ENCODE assay signal across 27 cellular contexts in the genomic region with DNA sequence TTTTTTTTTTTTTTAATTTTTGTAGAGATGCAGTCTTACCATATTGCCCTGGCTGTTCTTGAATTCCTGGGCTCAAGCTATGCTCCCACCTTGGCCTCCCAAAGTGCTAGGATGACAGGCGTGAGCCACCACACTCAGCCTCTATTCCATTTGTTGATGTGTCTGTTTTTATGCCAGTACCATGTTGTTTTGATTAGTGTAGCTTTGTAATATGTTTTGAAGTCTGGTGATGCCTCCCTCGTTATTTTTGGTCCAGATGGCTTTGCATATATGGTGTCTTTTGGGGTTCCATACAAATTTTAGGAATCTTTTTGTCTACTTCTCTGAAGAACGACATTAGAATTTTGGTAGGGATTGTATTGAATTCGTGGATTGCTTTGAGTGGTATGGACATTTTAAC.
"Had no signal": no experiment of that assay in that cellular context is flagged by ENCODE, and none has a peak within 500 bp of the region (broad histone marks: within the 10 kb centered on the region; RNA-seq: fewer than 3 reads in every experiment).

No MANE protein-coding gene starts in this region.

- H3K36me3 ChIP-seq: stomach, suprapubic skin, thoracic aorta, thyroid gland, tibial artery, tibial nerve, transverse colon, upper lobe of left lung, upper lobe of right lung, uterus, vagina had no signal

- H3K9me3 ChIP-seq: testis, thoracic aorta, thyroid gland, upper lobe of right lung, uterus, vagina had no signal

- H3K4me3 ChIP-seq: stomach, suprapubic skin, testis, thoracic aorta, thyroid gland, tibial artery, tibial nerve, transverse colon, upper lobe of left lung, upper lobe of right lung, uterus, vagina had no signal

- H3K4me1 ChIP-seq: stomach, suprapubic skin, testis, thyroid gland, tibial artery, tibial nerve, transverse colon, upper lobe of left lung, upper lobe of right lung, uterus, vagina had no signal

- H3K27me3 ChIP-seq: stomach, suprapubic skin, testis, thyroid gland, tibial artery, tibial nerve, transverse colon, upper lobe of left lung, upper lobe of right lung, uterus, vagina had no signal

- FAIRE-seq: urothelium cell line had no signal

- H3K27ac ChIP-seq: stomach, suprapubic skin, testis, thoracic aorta, thyroid gland, tibial artery, tibial nerve, transverse colon, upper lobe of left lung, upper lobe of right lung, uterus, vagina had no signal

- DNase-seq: stimulated activated CD4-positive, alpha-beta T cell treated with anti-CD3 and anti-CD28 coated beads, Interleukin-2, amount 100 ng/mL, for 48 hours; stimulated activated CD4-positive, alpha-beta T cell treated with anti-CD3 and anti-CD28 coated beads, Interleukin-4, amount 100 ng/mL, for 1 hour; stimulated activated CD4-positive, alpha-beta T cell treated with anti-CD3 and anti-CD28 coated beads, Interleukin-4, amount 100 ng/mL, for 24 hours; stimulated activated CD4-positive, alpha-beta T cell treated with anti-CD3 and anti-CD28 coated beads, Interleukin-4, amount 100 ng/mL, for 4 hours; stimulated activated CD8-positive, alpha-beta memory T cell treated with anti-CD3 and anti-CD28 coated beads, Interleukin-4, amount 100 ng/mL, for 48 hours; stimulated activated naive B cell treated with anti-CD40 and anti-IgM and Interleukin-4, amounts not matched to agents 10 μg/mL and 1 μg/mL and 100 μg/mL, for 72 hours; stimulated activated naive CD4-positive, alpha-beta T cell; stimulated activated naive CD4-positive, alpha-beta T cell treated with Interleukin-2 at 50 U/mL for 16 hours; stimulated activated naive CD8-positive, alpha-beta T cell treated with anti-CD3 and anti-CD28 coated beads, Interleukin-15, amount 100 ng/mL, for 72 hours; stimulated activated naive CD8-positive, alpha-beta T cell treated with anti-CD3 and anti-CD28 coated beads, Interleukin-15, Interleukin-2, amounts not matched to agents 100 U/mL and 50 U/mL, for 24 hours; stomach; substantia nigra; testis; thyroid gland; tibial artery; transverse colon; trophoblast cell; upper lobe of left lung; upper lobe of right lung; uterus had no signal

- ATAC-seq: stimulated activated effector memory CD8-positive, alpha-beta T cell treated with anti-CD3 and anti-CD28 coated beads, Interleukin-12 subunit alpha, Interleukin-12 subunit beta, amount 100 ng/mL, for 72 hours; stimulated activated memory B cell treated with anti-CD40 and anti-IgM and Interleukin-4, amounts not matched to agents 10 μg/mL and 1 μg/mL and 100 μg/mL, for 72 hours; stimulated activated naive B cell treated with anti-CD40 and anti-IgM and Interleukin-4, amounts not matched to agents 10 μg/mL and 1 μg/mL and 100 μg/mL, for 72 hours; stimulated activated naive CD8-positive, alpha-beta T cell treated with anti-CD3 and anti-CD28 coated beads, Interleukin-15, amount 100 ng/mL, for 72 hours; stimulated activated naive CD8-positive, alpha-beta T cell treated with anti-CD3 and anti-CD28 coated beads, Interleukin-15, Interleukin-2, amounts not matched to agents 100 U/mL and 50 U/mL, for 24 hours; upper lobe of right lung had no signal
